7 cellular contexts compared by ENCODE assay signal in genomic region chr17:62147284-62147683, GRCh38.
"Had no signal": no experiment of that assay in that cellular context is flagged by ENCODE, and none has a peak within 500 bp of the region (broad histone marks: within the 10 kb centered on the region; RNA-seq: fewer than 3 reads in every experiment).

No MANE protein-coding gene starts in this region.

- H3K4me3 ChIP-seq: GM12878 had no signal

- DNase-seq: GF-D8 had no signal

- FAIRE-seq: G401.6, GM12878, GM12891, GM12892, GM18507, GM19239 had no signal

- ATAC-seq: GM12878 had no signal
